In the genomic region with DNA sequence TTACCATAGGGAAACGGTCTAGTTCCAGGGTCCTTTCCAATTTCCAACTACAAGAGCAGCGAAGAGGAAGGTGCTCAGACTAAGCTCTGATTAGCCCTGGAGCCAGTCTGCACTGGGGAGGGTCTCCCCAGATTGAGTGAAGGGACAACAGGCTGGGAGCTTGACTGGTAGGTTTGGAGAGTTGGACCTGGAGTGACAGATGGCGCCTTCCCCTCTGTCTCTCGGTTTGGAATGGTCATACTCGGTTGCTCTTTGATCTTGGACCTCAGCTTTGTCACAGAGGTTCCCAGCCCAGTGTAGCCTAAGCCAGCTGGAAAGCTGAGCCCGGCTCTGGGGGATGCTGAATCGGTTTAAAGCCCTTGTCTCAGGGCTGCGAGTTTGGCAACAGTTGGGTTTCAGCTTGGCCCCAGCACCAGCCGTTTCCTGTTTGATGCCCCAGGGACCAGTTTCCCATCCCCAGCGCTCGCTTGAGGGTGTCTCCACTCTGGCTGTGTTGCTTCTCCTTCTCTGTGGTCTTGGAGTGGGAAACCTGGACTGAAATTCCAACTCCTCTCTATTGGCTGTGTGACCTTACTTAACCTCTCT, we compare ENCODE assay signal across 8 cellular contexts. TPM values are rescaled to one million over a fixed set of nuclear protein-coding genes. Genes with fewer than 3 reads are reported as not detected.
DNase-seq lines count a peak whose midpoint lies in the region; ATAC-seq and TF ChIP-seq lines count a peak whose summit lies in the region.

No MANE protein-coding gene starts in this region.

- H3K9me3 ChIP-seq in AG04450 (ENCODE audit: control insufficient read depth, insufficient read depth, low read length) (no peaks in the 10 kb centered on the region; the same call in 1 of the 2 replicates), Panc1 (ENCODE audit: control insufficient read depth, insufficient read depth, low read depth, low read length) (no peaks in the 10 kb centered on the region), colonic mucosa (no peaks in the 10 kb centered on the region), lung (ENCODE audit: control insufficient read depth in 2 of 2, insufficient read depth in 1 of 2, low read length in 1 of 2) (no peaks in the 10 kb centered on the region), testis (no peaks in the 10 kb centered on the region)

- ATAC-seq in Panc1 = peak; percentile 35
- no peak for ATAC-seq in lung (ENCODE audit: insufficient read depth, low FRiP score)
- no peak for ATAC-seq in HG02981 (IDR thresholded peaks at IDR 0.05; ENCODE audit: unreplicated experiment)

- no TSS peak for BruUV-seq in Panc1 (replicated peaks; lab: Mats Ljungman, UMichigan)

- no peaks in the 10 kb centered on the region; the same call in 1 of the 2 replicates for H3K36me3 ChIP-seq in Panc1 (ENCODE audit: control insufficient read depth, insufficient read depth, low read length)
- no peaks in the 10 kb centered on the region for H3K36me3 ChIP-seq in colonic mucosa
- H3K36me3 ChIP-seq in lung (ENCODE audit: control insufficient read depth in 2 of 2, insufficient read depth in 2 of 2, low read length in 2 of 2) = no peaks in the 10 kb centered on the region
- H3K36me3 ChIP-seq in testis (ENCODE audit: low read depth, missing control alignments) = no peaks in the 10 kb centered on the region

- TF ChIP-seq POLR2A in testis (IDR thresholded peaks at IDR 0.05) = no peak

- peak overlapping the region; percentile 96 to 99 for H3K9ac ChIP-seq in colonic mucosa (ENCODE audit: low read depth in 2 of 2, low read length in 2 of 2)

- peaks cover 27% of the 10 kb centered on the region for H3K4me1 ChIP-seq in Panc1 (ENCODE audit: control insufficient read depth, insufficient read depth, low read length)
- H3K4me1 ChIP-seq in colonic mucosa = peaks cover 12% of the 10 kb centered on the region
- peaks cover 8 to 19% of the 10 kb centered on the region in 2 donors for H3K4me1 ChIP-seq in lung (ENCODE audit: control insufficient read depth in 2 of 2, insufficient read depth in 2 of 2, low read length in 2 of 2)
- peaks cover 30% of the 10 kb centered on the region for H3K4me1 ChIP-seq in testis

- POLR2A ChIA-PET in AG04450 (lab: Yijun Ruan, JAX) = interaction anchor here (0.5 to 1.2 kb wide), 3 partner anchors 32 to 57 kb away, joined by 3 to 5 read pairs (median 3); no protein-coding TSS in a partner anchor
- POLR2A ChIA-PET in Panc1 (lab: Charles Lee) = interaction anchor here (0.5 to 0.7 kb wide), 3 partner anchors 18 to 80 kb away, joined by 4 to 9 read pairs (median 5); no protein-coding TSS in a partner anchor

- WGBS in lung, 2 donors = 10 to 19% methylated on average over 11 of the region's 11 CpGs
- WGBS in testis, 2 donors = 8% methylated on average over 6 to 11 of the region's 11 CpGs

- H3K4me3 ChIP-seq in AG04450 (ENCODE audit: low read depth, low read length) (peak overlapping the region; percentile 79), Panc1 (ENCODE audit: low read depth in 2 of 2, low read length in 2 of 2) (peak overlapping the region; percentile 75 to 89), colonic mucosa (peak overlapping the region; percentile 83), lung (peak overlapping the region; percentile 88), testis (peak overlapping the region; percentile 75 to 76)

- no peaks in the 10 kb centered on the region for H3K27me3 ChIP-seq in AG04450 (ENCODE audit: control insufficient read depth, insufficient read depth, low read length)
- H3K27me3 ChIP-seq in Panc1 (ENCODE audit: control insufficient read depth, insufficient read depth, low read length) = no peaks in the 10 kb centered on the region
- H3K27me3 ChIP-seq in colonic mucosa = no peaks in the 10 kb centered on the region
- no peaks in the 10 kb centered on the region for H3K27me3 ChIP-seq in lung (ENCODE audit: control insufficient read depth, insufficient read depth)
- no peaks in the 10 kb centered on the region for H3K27me3 ChIP-seq in testis

- in situ Hi-C loops in GM13977 (cut with MboI; ENCODE audit: low pct_unique_long_range_greater_than_20kb, low sequenced_read_pairs, unreplicated experiment) = no loop called here
- in situ Hi-C loops in Panc1 (cut with HindIII; ENCODE audit: low pct_unique_long_range_greater_than_20kb, low sequenced_read_pairs) = no loop called here

- intact Hi-C loops in Panc1 (cut with micrococcal nuclease; ENCODE audit: unreplicated experiment) = loop anchor here (5.0 to 10.0 kb wide), 3 partner anchors 53 to 120 kb away; partner anchors contain the start of gene ULK4
- intact Hi-C loops in colonic mucosa (cut with DNase I) = loop anchor here (5.0 kb wide), 1 partner anchor 82 kb away; no protein-coding TSS in a partner anchor
- intact Hi-C loops in testis (cut with DNase I; ENCODE audit: low total_unique reads) = loop anchor here (10.0 kb wide), 3 partner anchors 50 to 650 kb away; partner anchors contain the start of gene TRAK1

- TF ChIP-seq CTCF in AG04450 (IDR thresholded peaks at IDR 0.05; ENCODE audit: low read depth, low read length) = no peak
- no peak for TF ChIP-seq CTCF in GM13977 (IDR thresholded peaks at IDR 0.05; ENCODE audit: extremely low read depth, insufficient read depth, missing control alignments)
- TF ChIP-seq CTCF in Panc1 (IDR thresholded peaks at IDR 0.05) = no peak
- no peak for TF ChIP-seq CTCF in colonic mucosa (IDR thresholded peaks at IDR 0.05)
- no peak for TF ChIP-seq CTCF in lung (IDR thresholded peaks at IDR 0.05; ENCODE audit: control extremely low read depth, extremely low read depth)
- no peak for TF ChIP-seq CTCF in testis (IDR thresholded peaks at IDR 0.05)

- CTCF ChIA-PET in AG04450 (lab: Charles Lee) = interaction anchor here (0.8 to 1.5 kb wide), 6 partner anchors 17 to 176 kb away, joined by 3 to 6 read pairs (median 3); no protein-coding TSS in a partner anchor
- CTCF ChIA-PET in Panc1 (lab: Charles Lee) = no interaction called here

- H3K27ac ChIP-seq in AG04450 (ENCODE audit: low read depth, low read length) = no peak overlapping the region
- H3K27ac ChIP-seq in Panc1 (ENCODE audit: low read length) = peak overlapping the region; percentile 89
- peak overlapping the region; percentile 71 for H3K27ac ChIP-seq in colonic mucosa
- peak overlapping the region; percentile 58 to 99 for H3K27ac ChIP-seq in lung (ENCODE audit: low read depth in 1 of 2, low read length in 1 of 2)
- H3K27ac ChIP-seq in testis = peak overlapping the region; percentile 73 to 86

- DNase-seq in AG04450 (ENCODE audit: low read depth, low spot score) (no peak), GM13977 (ENCODE audit: low spot score) (peak; percentile 33), Panc1 (ENCODE audit: low read depth, low spot score) (no peak), colonic mucosa (peak; percentile 61), lung (ENCODE audit: low spot score) (peak; percentile 40), testis (peak; percentile 31), DMS114 treated with DMSO at 0.1 percent for 48 hours (lab: John Stamatoyannopoulos, UW; ENCODE audit: unreplicated experiment) (no peak)

RNA-seq across cellular contexts. Expression of gene ULK4, which starts 53.1 kb away (rescaled TPM):
- 2.8 and 3.7 TPM in 2 replicates for polyA plus RNA-seq in AG04450 (2011; rRNA removed)
- polyA minus RNA-seq in AG04450 (2011; rRNA and poly(A)+ RNA removed) = 7.0 and 11.2 TPM in 2 replicates
- 14.3 TPM for total RNA-seq in Panc1 (2021; ENCODE audit: unreplicated experiment)
- polyA plus RNA-seq in Panc1 (2012; ENCODE audit: insufficient read length) = 3.2 TPM
- 1 to 10 TPM; 4.4 to 8.3 TPM for total RNA-seq in colonic mucosa
- 10 to 100 TPM; 21.1 to 56.0 TPM for total RNA-seq in lung
- polyA plus RNA-seq in lung = 1 to 10 TPM; 2.8 to 4.1 TPM
- total RNA-seq in testis = 10 to 100 TPM; 47.4 to 91.6 TPM
- 45.7 TPM for polyA plus RNA-seq in testis (ENCODE audit: insufficient read depth, low read depth, low replicate concordance)

Comparison
In these comparisons a context has a peak if more than half of its experiments do, and no peak if none do; other contexts are left out.
1. DNase-seq: peak in GM13977 (single experiment), colonic mucosa (single experiment), lung (single experiment) and testis (single experiment); none in AG04450 (single experiment), Panc1 (single experiment) and DMS114 treated with DMSO at 0.1 percent for 48 hours (single experiment).
2. Peak in every context shown above with its lines, with median percentiles within 50 percentile points of each other: H3K4me3 ChIP-seq.